Comparison of ENCODE assay signal across 8 cellular contexts in the genomic region with DNA sequence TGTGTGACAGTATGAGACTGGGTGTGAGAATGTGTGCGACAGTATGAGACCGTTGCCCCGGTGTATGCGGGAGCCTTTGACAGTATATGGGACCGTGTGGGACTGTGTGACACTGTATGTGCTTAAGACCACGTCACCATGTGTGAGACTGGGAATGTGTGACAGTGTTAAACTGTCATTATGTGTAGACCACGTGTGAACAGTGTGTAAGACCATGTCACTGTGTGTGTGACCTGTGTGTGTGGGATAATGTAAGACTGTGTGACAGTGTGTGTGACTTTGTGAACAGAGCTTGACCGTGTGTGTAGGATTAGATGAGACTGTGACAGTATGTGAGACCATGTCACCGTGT. TPM values are rescaled to one million over a fixed set of nuclear protein-coding genes. Genes with fewer than 3 reads are reported as not detected.
A peak's percentile ranks its signal among the peaks of the same experiment; 100 is the strongest.
DNase-seq lines count a peak whose midpoint lies in the region; ATAC-seq and TF ChIP-seq lines count a peak whose summit lies in the region.

No MANE protein-coding gene starts in this region.

- H3K27ac ChIP-seq in lower lobe of right lung (peak overlapping the region; percentile 94), vagina (peak overlapping the region; percentile 93)

- peaks cover 78% of the 10 kb centered on the region for H3K36me3 Mint-ChIP-seq in activated naive CD8-positive, alpha-beta T cell treated with anti-CD3 and anti-CD28 coated beads, Interleukin-2, amount 50 U/mL, for 24 hours (ENCODE audit: low read depth)

- H3K4me3 ChIP-seq in AG04449 (ENCODE audit: low read depth, low read length) (peak overlapping the region; percentile 98), lower lobe of right lung (peak overlapping the region; percentile 84), vagina (peak overlapping the region; percentile 62 to 65)

- no peak for DNase-seq in AG04449 (ENCODE audit: low read depth, low spot score)
- no peak for DNase-seq in activated naive CD8-positive, alpha-beta T cell treated with anti-CD3 and anti-CD28 coated beads, Interleukin-2, amount 50 U/mL, for 24 hours
- DNase-seq in lower lobe of right lung = no peak
- DNase-seq in vagina (ENCODE audit: extremely low spot score in 2 of 2) = no peak
- no peak for DNase-seq in inferior parietal cortex (ENCODE audit: extremely low spot score)
- DNase-seq in NCI-H1092 (lab: John Stamatoyannopoulos, UW) = no peak

- intact Hi-C loops in lower lobe of right lung (cut with DNase I) = no loop called here
- intact Hi-C loops in vagina (cut with DNase I) = no loop called here

- no peaks in the 10 kb centered on the region for H3K27me3 ChIP-seq in lower lobe of right lung (ENCODE audit: low read depth)
- no peaks in the 10 kb centered on the region for H3K27me3 ChIP-seq in vagina

- H3K27ac Mint-ChIP-seq in activated naive CD8-positive, alpha-beta T cell treated with anti-CD3 and anti-CD28 coated beads, Interleukin-2, amount 50 U/mL, for 24 hours = peak overlapping the region; percentile 98

- no peak for TF ChIP-seq POLR2A in vagina (IDR thresholded peaks at IDR 0.05)

- H3K36me3 ChIP-seq in lower lobe of right lung = peaks cover 26% of the 10 kb centered on the region
- H3K36me3 ChIP-seq in vagina = peaks cover 6 to 41% of the 10 kb centered on the region in 2 donors

- H3K4me1 ChIP-seq in lower lobe of right lung = peaks cover 15% of the 10 kb centered on the region
- peaks cover 19% of the 10 kb centered on the region for H3K4me1 ChIP-seq in vagina

- H3K27me3 Mint-ChIP-seq in activated naive CD8-positive, alpha-beta T cell treated with anti-CD3 and anti-CD28 coated beads, Interleukin-2, amount 50 U/mL, for 24 hours = no peaks in the 10 kb centered on the region

- H3K4me1 Mint-ChIP-seq in activated naive CD8-positive, alpha-beta T cell treated with anti-CD3 and anti-CD28 coated beads, Interleukin-2, amount 50 U/mL, for 24 hours = peaks cover 28% of the 10 kb centered on the region

- peak overlapping the region; percentile 86 for H3K4me3 Mint-ChIP-seq in activated naive CD8-positive, alpha-beta T cell treated with anti-CD3 and anti-CD28 coated beads, Interleukin-2, amount 50 U/mL, for 24 hours

- ATAC-seq in HG03025 (IDR thresholded peaks at IDR 0.05; ENCODE audit: low FRiP score, unreplicated experiment) (peak; percentile 14), lower lobe of right lung (peak in 1 of 2 donors; percentile 2), HG03521 (IDR thresholded peaks at IDR 0.05; ENCODE audit: unreplicated experiment) (no peak)
- ATAC-seq in activated naive CD8-positive, alpha-beta T cell treated with anti-CD3 and anti-CD28 coated beads, Interleukin-2, amount 50 U/mL, for 24 hours = peak; percentile 8

- H3K9me3 Mint-ChIP-seq in activated naive CD8-positive, alpha-beta T cell treated with anti-CD3 and anti-CD28 coated beads, Interleukin-2, amount 50 U/mL, for 24 hours = peaks cover 63% of the 10 kb centered on the region

- TF ChIP-seq CTCF in AG04449 (IDR thresholded peaks at IDR 0.05; ENCODE audit: insufficient read depth, low read length, missing control alignments) (no peak), lower lobe of right lung (IDR thresholded peaks at IDR 0.05) (no peak), vagina (IDR thresholded peaks at IDR 0.05) (no peak)

- peaks cover 49% of the 10 kb centered on the region for H3K9me3 ChIP-seq in lower lobe of right lung
- H3K9me3 ChIP-seq in vagina = peaks cover 27% of the 10 kb centered on the region

- CTCF ChIA-PET in AG04449 (lab: Yijun Ruan, JAX) = no interaction called here

- POLR2A ChIA-PET in AG04449 (lab: Yijun Ruan, JAX) = no interaction called here

RNA-seq across cellular contexts. Expression of a gene that starts 0.5 kb away (rescaled TPM):
- total RNA-seq in lower lobe of right lung = 7.2 TPM
- total RNA-seq in vagina = 2.2 TPM

RNA-seq across cellular contexts. Expression of a gene that starts 11.3 kb away (rescaled TPM):
- total RNA-seq in lower lobe of right lung = 4.3 TPM
- total RNA-seq in vagina = 6.9 TPM
